In genomic region chr12:6380141-6381121, GRCh38 we compare ENCODE assay signal across 20 cellular contexts. TPM values are rescaled to one million over a fixed set of nuclear protein-coding genes. Genes with fewer than 3 reads are reported as not detected.
DNase-seq lines count a peak whose midpoint lies in the region; ATAC-seq and TF ChIP-seq lines count a peak whose summit lies in the region.
"Had no signal": no experiment of that assay in that cellular context is flagged by ENCODE, and none has a peak within 500 bp of the region (broad histone marks: within the 10 kb centered on the region; RNA-seq: fewer than 3 reads in every experiment).

No MANE protein-coding gene starts in this region.

- peaks cover 40 to 48% of the 10 kb centered on the region in 2 donors for H3K27me3 Mint-ChIP-seq in effector memory CD8-positive, alpha-beta T cell
- H3K27me3 Mint-ChIP-seq in T-helper 2 cell treated with Interferon-gamma antibody and Interleukin-4, amounts not matched to agents 5 μg/mL and 100 μg/mL, for 36 hours (ENCODE audit: low read depth) = peaks cover 35% of the 10 kb centered on the region

- peak; percentile 30 for DNase-seq in GM04504 (ENCODE audit: low read depth)
- DNase-seq in adipocyte (ENCODE audit: low read depth) = peak; percentile 66
- DNase-seq in fibroblast of gingiva (ENCODE audit: low read depth) = peak; percentile 40
- no peak for DNase-seq in effector memory CD8-positive, alpha-beta T cell
- DNase-seq in ovary = no peak
- no peak for DNase-seq in T-helper 2 cell treated with Interferon-gamma antibody and Interleukin-4, amounts not matched to agents 5 μg/mL and 100 μg/mL, for 36 hours (ENCODE audit: low spot score)
- no peak for DNase-seq in DMS 273 treated with DMSO at 0.1 percent for 48 hours (lab: John Stamatoyannopoulos, UW)
- DNase-seq: activated CD4-positive, alpha-beta T cell treated with anti-CD3 and anti-CD28 coated beads, Interleukin-2, amount 50 U/mL, for 1 hour; BE2C; Kasumi-1; NCI-H1105; NCI-H82; small intestine; stimulated activated CD4-positive, alpha-beta T cell treated with anti-CD3 and anti-CD28 coated beads, Interleukin-4, amount 100 ng/mL, for 24 hours; substantia nigra had no signal

- H3K4me3 ChIP-seq in adipocyte (ENCODE audit: low read length) = no peak overlapping the region
- no peak overlapping the region for H3K4me3 ChIP-seq in rectal smooth muscle tissue (ENCODE audit: low read length)
- H3K4me3 ChIP-seq in ovary = no peak overlapping the region
- H3K4me3 ChIP-seq: cardiac muscle cell had no signal

- no peaks in the 10 kb centered on the region for H3K9me3 Mint-ChIP-seq in effector memory CD8-positive, alpha-beta T cell
- H3K9me3 Mint-ChIP-seq in T-helper 2 cell treated with Interferon-gamma antibody and Interleukin-4, amounts not matched to agents 5 μg/mL and 100 μg/mL, for 36 hours = no peaks in the 10 kb centered on the region
- H3K9me3 Mint-ChIP-seq: activated naive CD4-positive, alpha-beta T cell treated with anti-CD3 and anti-CD28 coated beads, Interleukin-2, amount 50 U/mL, for 72 hours had no signal

- H3K27ac Mint-ChIP-seq in effector memory CD8-positive, alpha-beta T cell = no peak overlapping the region
- no peak overlapping the region for H3K27ac Mint-ChIP-seq in T-helper 2 cell treated with Interferon-gamma antibody and Interleukin-4, amounts not matched to agents 5 μg/mL and 100 μg/mL, for 36 hours
- H3K27ac Mint-ChIP-seq: activated naive CD4-positive, alpha-beta T cell treated with anti-CD3 and anti-CD28 coated beads, Interleukin-2, amount 50 U/mL, for 72 hours had no signal

- no peaks in the 10 kb centered on the region for H3K9me3 ChIP-seq in adipocyte (ENCODE audit: control insufficient read depth, low read length)
- H3K9me3 ChIP-seq in ovary = no peaks in the 10 kb centered on the region
- H3K9me3 ChIP-seq: BE2C had no signal

- ATAC-seq in effector memory CD8-positive, alpha-beta T cell (replicated peaks) = no peak
- ATAC-seq: activated naive CD4-positive, alpha-beta T cell treated with anti-CD3 and anti-CD28 coated beads, Interleukin-2, amount 50 U/mL, for 72 hours; left lobe of liver had no signal

- no peak overlapping the region for H3K4me3 Mint-ChIP-seq in effector memory CD8-positive, alpha-beta T cell
- no peak overlapping the region for H3K4me3 Mint-ChIP-seq in T-helper 2 cell treated with Interferon-gamma antibody and Interleukin-4, amounts not matched to agents 5 μg/mL and 100 μg/mL, for 36 hours

- no peak for TF ChIP-seq EP300 in ovary (IDR thresholded peaks at IDR 0.05)

- no peaks in the 10 kb centered on the region for H3K36me3 Mint-ChIP-seq in effector memory CD8-positive, alpha-beta T cell (ENCODE audit: insufficient read depth)
- H3K36me3 Mint-ChIP-seq in T-helper 2 cell treated with Interferon-gamma antibody and Interleukin-4, amounts not matched to agents 5 μg/mL and 100 μg/mL, for 36 hours (ENCODE audit: low read depth) = no peaks in the 10 kb centered on the region

- TF ChIP-seq CTCF in ovary (IDR thresholded peaks at IDR 0.05) = no peak

- 87 to 90% (median 90%) methylated on average over 14 of the region's 14 CpGs for WGBS in ovary, 3 donors

- H3K36me3 ChIP-seq in adipocyte (ENCODE audit: control insufficient read depth, insufficient read depth, low read length, severe bottlenecking) (no peaks in the 10 kb centered on the region), rectal smooth muscle tissue (ENCODE audit: control insufficient read depth, insufficient read depth, low read length) (no peaks in the 10 kb centered on the region), ovary (no peaks in the 10 kb centered on the region)
- H3K36me3 ChIP-seq: BE2C, cardiac muscle cell had no signal

- TF ChIP-seq POLR2A in ovary (IDR thresholded peaks at IDR 0.05) = no peak

- H3K4me1 ChIP-seq in adipocyte (ENCODE audit: control insufficient read depth, insufficient read depth, low read length) (peaks cover 41% of the 10 kb centered on the region), rectal smooth muscle tissue (ENCODE audit: control insufficient read depth, insufficient read depth, low read length) (peaks cover 48% of the 10 kb centered on the region), ovary (ENCODE audit: insufficient read depth) (peaks cover 18% of the 10 kb centered on the region)
- H3K4me1 ChIP-seq: BE2C had no signal

- intact Hi-C loops in ovary (cut with DNase I) = loop anchor here in 3 of 4 donors (5.0 kb wide), 1 partner anchor 43 kb away; no protein-coding TSS in a partner anchor

- peaks cover 11 to 26% of the 10 kb centered on the region in 2 donors for H3K4me1 Mint-ChIP-seq in effector memory CD8-positive, alpha-beta T cell (ENCODE audit: low read depth in 2 of 2)
- peaks cover 15% of the 10 kb centered on the region for H3K4me1 Mint-ChIP-seq in T-helper 2 cell treated with Interferon-gamma antibody and Interleukin-4, amounts not matched to agents 5 μg/mL and 100 μg/mL, for 36 hours (ENCODE audit: low read depth)

- no peaks in the 10 kb centered on the region for H3K27me3 ChIP-seq in adipocyte (replicated peaks; ENCODE audit: control insufficient read depth, insufficient read depth, low read length)
- H3K27me3 ChIP-seq in rectal smooth muscle tissue (ENCODE audit: control insufficient read depth, insufficient read depth, low read length) = no peaks in the 10 kb centered on the region
- H3K27me3 ChIP-seq in ovary = no peaks in the 10 kb centered on the region
- H3K27me3 ChIP-seq: BE2C had no signal

- H3K9ac ChIP-seq in adipocyte (ENCODE audit: low read length) = no peak overlapping the region
- H3K9ac ChIP-seq in rectal smooth muscle tissue (ENCODE audit: low read length) = no peak overlapping the region

- H3K27ac ChIP-seq in rectal smooth muscle tissue (ENCODE audit: low read depth, low read length) (peak overlapping the region; percentile 1), ovary (no peak overlapping the region)
- H3K27ac ChIP-seq: cardiac muscle cell had no signal

RNA-seq across cellular contexts. Expression of gene LTBR, which starts 3.5 kb away (rescaled TPM):
- total RNA-seq in ovary = 100 to 1,000 TPM in 3 of 7 donors, 10 to 100 TPM in 4; 55.8 to 131 (median 92.6) TPM
- polyA plus RNA-seq in ovary = 10 to 100 TPM; 21.9 to 65.7 TPM

RNA-seq across cellular contexts. Expression of gene SCNN1A, which starts 5.1 kb away (rescaled TPM):
- total RNA-seq in ovary = 100 to 1,000 TPM in 1 of 7 donors, 10 to 100 TPM in 4, 1 to 10 TPM in 2; 3.3 to 141 (median 17.0) TPM
- 1 to 10 TPM; 1.2 to 1.6 TPM for polyA plus RNA-seq in ovary
- total RNA-seq: frontal cortex had no signal
- polyA plus RNA-seq: cardiac muscle cell had no signal

RNA-seq across cellular contexts. Expression of gene TNFRSF1A, which starts 38.6 kb away (rescaled TPM):
- total RNA-seq in ovary = 100 to 1,000 TPM; 116 to 274 (median 179) TPM
- 100 to 1,000 TPM in 1 of 2 donors, 10 to 100 TPM in 1; 92.8 to 230 TPM for polyA plus RNA-seq in ovary

Comparison
In these comparisons a context has a peak if more than half of its experiments do, and no peak if none do; other contexts are left out.
1. DNase-seq: peak in GM04504 (single experiment), adipocyte (single experiment) and fibroblast of gingiva (single experiment); none in effector memory CD8-positive, alpha-beta T cell (0 of 3), ovary (0 of 5), T-helper 2 cell treated with Interferon-gamma antibody and Interleukin-4, amounts not matched to agents 5 μg/mL and 100 μg/mL, for 36 hours (single experiment) and DMS 273 treated with DMSO at 0.1 percent for 48 hours (single experiment).